26 cellular contexts compared by ENCODE assay signal in genomic region chr12:19794116-19794515, GRCh38.
"Had no signal": no experiment of that assay in that cellular context is flagged by ENCODE, and none has a peak within 500 bp of the region (broad histone marks: within the 10 kb centered on the region; RNA-seq: fewer than 3 reads in every experiment).

No MANE protein-coding gene starts in this region.

- H3K4me3 ChIP-seq: gastroesophageal sphincter, left lung, lower lobe of right lung, ovary, sigmoid colon, transverse colon had no signal

- H3K27ac Mint-ChIP-seq: activated CD4-positive, alpha-beta T cell treated with anti-CD3 and anti-CD28 coated beads for 36 hours; activated CD8-positive, alpha-beta memory T cell treated with anti-CD3 and anti-CD28 coated beads, Interleukin-2, amount 10 ng/mL, durations not matched to agents 7 days and 5 days; activated CD8-positive, alpha-beta T cell treated with anti-CD3 and anti-CD28 coated beads, Interleukin-2, amount 10 ng/mL, durations not matched to agents 7 days and 5 days; immature natural killer cell; natural killer cell treated with Interleukin-12 subunit alpha and Interleukin-12 subunit beta and Interleukin-15 and Interleukin-18, amount 100 ng/mL, for 72 hours; progenitor cell of endocrine pancreas; stimulated activated memory B cell treated with anti-CD40 and anti-IgM and Interleukin-4, amounts not matched to agents 10 μg/mL and 1 μg/mL and 100 μg/mL, for 72 hours had no signal

- ATAC-seq: activated CD4-positive, alpha-beta T cell treated with anti-CD3 and anti-CD28 coated beads for 36 hours; activated CD8-positive, alpha-beta memory T cell treated with anti-CD3 and anti-CD28 coated beads, Interleukin-2, amount 10 ng/mL, durations not matched to agents 7 days and 5 days; activated CD8-positive, alpha-beta T cell treated with anti-CD3 and anti-CD28 coated beads, Interleukin-2, amount 10 ng/mL, durations not matched to agents 7 days and 5 days; gastroesophageal sphincter; left lung; lower lobe of right lung; natural killer cell treated with Interleukin-12 subunit alpha and Interleukin-12 subunit beta and Interleukin-15 and Interleukin-18, amount 100 ng/mL, for 72 hours; stimulated activated memory B cell treated with anti-CD40 and anti-IgM and Interleukin-4, amounts not matched to agents 10 μg/mL and 1 μg/mL and 100 μg/mL, for 72 hours had no signal

- H3K4me1 Mint-ChIP-seq: stimulated activated memory B cell treated with anti-CD40 and anti-IgM and Interleukin-4, amounts not matched to agents 10 μg/mL and 1 μg/mL and 100 μg/mL, for 72 hours had no signal

- H3K27me3 Mint-ChIP-seq: progenitor cell of endocrine pancreas; stimulated activated memory B cell treated with anti-CD40 and anti-IgM and Interleukin-4, amounts not matched to agents 10 μg/mL and 1 μg/mL and 100 μg/mL, for 72 hours had no signal

- H3K36me3 ChIP-seq: gastroesophageal sphincter, left lung, lower lobe of right lung, ovary, sigmoid colon, transverse colon had no signal

- H3K36me3 Mint-ChIP-seq: stimulated activated memory B cell treated with anti-CD40 and anti-IgM and Interleukin-4, amounts not matched to agents 10 μg/mL and 1 μg/mL and 100 μg/mL, for 72 hours had no signal

- H3K9me3 ChIP-seq: gastroesophageal sphincter, left lung, lower lobe of right lung, ovary, sigmoid colon, transverse colon had no signal

- H3K27me3 ChIP-seq: gastroesophageal sphincter, left lung, ovary, sigmoid colon, transverse colon had no signal

- H3K4me1 ChIP-seq: gastroesophageal sphincter, left lung, lower lobe of right lung, sigmoid colon, transverse colon had no signal

- H3K4me3 Mint-ChIP-seq: activated CD4-positive, alpha-beta T cell treated with anti-CD3 and anti-CD28 coated beads for 36 hours; activated CD8-positive, alpha-beta memory T cell treated with anti-CD3 and anti-CD28 coated beads, Interleukin-2, amount 10 ng/mL, durations not matched to agents 7 days and 5 days; activated CD8-positive, alpha-beta T cell treated with anti-CD3 and anti-CD28 coated beads, Interleukin-2, amount 10 ng/mL, durations not matched to agents 7 days and 5 days; immature natural killer cell; natural killer cell treated with Interleukin-12 subunit alpha and Interleukin-12 subunit beta and Interleukin-15 and Interleukin-18, amount 100 ng/mL, for 72 hours; stimulated activated memory B cell treated with anti-CD40 and anti-IgM and Interleukin-4, amounts not matched to agents 10 μg/mL and 1 μg/mL and 100 μg/mL, for 72 hours had no signal

- H3K9me3 Mint-ChIP-seq: immature natural killer cell; natural killer cell treated with Interleukin-12 subunit alpha and Interleukin-12 subunit beta and Interleukin-15 and Interleukin-18, amount 100 ng/mL, for 72 hours had no signal

- DNase-seq: activated CD4-positive, alpha-beta T cell treated with anti-CD3 and anti-CD28 coated beads for 36 hours; activated CD4-positive, CD25-positive, alpha-beta regulatory T cell; activated CD8-positive, alpha-beta memory T cell treated with anti-CD3 and anti-CD28 coated beads, Interleukin-2, amount 10 ng/mL, durations not matched to agents 7 days and 5 days; activated CD8-positive, alpha-beta T cell treated with anti-CD3 and anti-CD28 coated beads, Interleukin-2, amount 10 ng/mL, durations not matched to agents 7 days and 5 days; activated effector memory CD4-positive, alpha-beta T cell treated with anti-CD3 and anti-CD28 coated beads, Interleukin-2, amount 50 U/mL, for 16 hours; activated naive CD4-positive, alpha-beta T cell treated with anti-CD3 and anti-CD28 coated beads, Interleukin-2, amount 50 U/mL, for 16 hours; activated T-cell treated with anti-CD3 and anti-CD28 coated beads for 4 hours; anterior cingulate cortex; caudate nucleus; head of caudate nucleus; hypothalamus; immature natural killer cell; left lung; lower lobe of right lung; mesendoderm; ovary; sigmoid colon; small intestine; stimulated activated CD4-positive, alpha-beta T cell treated with anti-CD3 and anti-CD28 coated beads, Interleukin-4, amount 100 ng/mL, for 4 hours; stimulated activated CD8-positive, alpha-beta memory T cell treated with anti-CD3 and anti-CD28 coated beads, Interleukin-4, amount 100 ng/mL, for 48 hours; T-helper 1 cell; transverse colon had no signal

- H3K27ac ChIP-seq: gastroesophageal sphincter, left lung, lower lobe of right lung, ovary, sigmoid colon, transverse colon had no signal
